Comparison of ENCODE assay signal across 21 cellular contexts in genomic region chr6:135281227-135281626, GRCh38.
A peak's percentile ranks its signal among the peaks of the same experiment; 100 is the strongest.
DNase-seq lines count a peak whose midpoint lies in the region; ATAC-seq and TF ChIP-seq lines count a peak whose summit lies in the region.
"Had no signal": no experiment of that assay in that cellular context is flagged by ENCODE, and none has a peak within 500 bp of the region (broad histone marks: within the 10 kb centered on the region; RNA-seq: fewer than 3 reads in every experiment).

No MANE protein-coding gene starts in this region.

- peak overlapping the region; percentile 32 for H3K9ac ChIP-seq in OCI-LY1 (ENCODE audit: low read length)

- H3K9me3 ChIP-seq in KOPT-K1 (ENCODE audit: insufficient read depth, low read length, poor library complexity, severe bottlenecking) (peaks cover 3% of the 10 kb centered on the region), OCI-LY1 (ENCODE audit: low read length) (no peaks in the 10 kb centered on the region), testis (no peaks in the 10 kb centered on the region), BE2C (no peaks in the 10 kb centered on the region)
- H3K9me3 ChIP-seq: breast epithelium, lower lobe of right lung had no signal

- H3K4me1 ChIP-seq in OCI-LY1 (ENCODE audit: insufficient read depth, low read length, severe bottlenecking) (peaks cover 42% of the 10 kb centered on the region), testis (no peaks in the 10 kb centered on the region), BE2C (no peaks in the 10 kb centered on the region)
- H3K4me1 ChIP-seq: breast epithelium had no signal

- DNase-seq in fibroblast of the aortic adventitia (ENCODE audit: low read depth) = peak; percentile 5
- DNase-seq in testis = peak; percentile 19
- no peak for DNase-seq in middle frontal gyrus (ENCODE audit: extremely low spot score, low spot score)
- DNase-seq in BE2C = no peak
- DNase-seq: activated CD4-positive, alpha-beta T cell treated with anti-CD3 and anti-CD28 coated beads, Interleukin-2, amount 50 U/mL, for 4 hours; activated naive CD8-positive, alpha-beta T cell treated with anti-CD3 and anti-CD28 coated beads, Interleukin-2, amount 10 ng/mL, durations not matched to agents 7 days and 5 days; CD4-positive, CD25-positive, alpha-beta regulatory T cell; DMS53; lower lobe of right lung; NCI-H2081; NCI-H524; nephron progenitor cell; stimulated activated naive B cell treated with anti-CD40 and anti-IgM and Interleukin-4, amounts not matched to agents 10 μg/mL and 1 μg/mL and 100 μg/mL, for 72 hours; trophoblast cell had no signal

- H3K36me3 ChIP-seq in KOPT-K1 (ENCODE audit: insufficient read depth, low read length) (no peaks in the 10 kb centered on the region), OCI-LY1 (ENCODE audit: insufficient read depth, low read length) (no peaks in the 10 kb centered on the region), testis (ENCODE audit: low read depth, missing control alignments) (no peaks in the 10 kb centered on the region), BE2C (no peaks in the 10 kb centered on the region)
- H3K36me3 ChIP-seq: breast epithelium, lower lobe of right lung had no signal

- H3K4me3 ChIP-seq in OCI-LY1 (ENCODE audit: low read depth, low read length, poor library complexity, severe bottlenecking) = no peak overlapping the region
- H3K4me3 ChIP-seq in fibroblast of the aortic adventitia (ENCODE audit: low read depth, low read length) = no peak overlapping the region
- H3K4me3 ChIP-seq in testis = no peak overlapping the region
- no peak overlapping the region for H3K4me3 ChIP-seq in BE2C (ENCODE audit: low read depth, low read length)
- H3K4me3 ChIP-seq: breast epithelium, lower lobe of right lung had no signal

- 90 to 94% methylated on average over 2 of the region's 2 CpGs for WGBS in testis, 2 donors

- ATAC-seq in HG03565 (IDR thresholded peaks at IDR 0.05; ENCODE audit: unreplicated experiment) = no peak
- ATAC-seq: HCT116, Panc1 had no signal

- intact Hi-C loops in testis (cut with DNase I; ENCODE audit: low total_unique reads) = no loop called here

- peak overlapping the region; percentile 5 for H3K27ac ChIP-seq in KOPT-K1 (ENCODE audit: low read depth, low read length, poor library complexity, severe bottlenecking)
- peak overlapping the region; percentile 67 for H3K27ac ChIP-seq in OCI-LY1 (ENCODE audit: low read depth, low read length, poor library complexity, severe bottlenecking)
- no peak overlapping the region for H3K27ac ChIP-seq in testis
- H3K27ac ChIP-seq: breast epithelium, epithelial cell of prostate, lower lobe of right lung had no signal

- TF ChIP-seq POLR2A in testis (IDR thresholded peaks at IDR 0.05) = no peak

- H3K27me3 ChIP-seq in OCI-LY1 (ENCODE audit: insufficient read depth, low read length) = no peaks in the 10 kb centered on the region
- no peaks in the 10 kb centered on the region for H3K27me3 ChIP-seq in testis
- no peaks in the 10 kb centered on the region for H3K27me3 ChIP-seq in BE2C
- H3K27me3 ChIP-seq: breast epithelium had no signal

- TF ChIP-seq CTCF in OCI-LY1 (IDR thresholded peaks at IDR 0.05; ENCODE audit: low read length) (no peak), fibroblast of the aortic adventitia (IDR thresholded peaks at IDR 0.05; ENCODE audit: insufficient read depth, low read length) (no peak), testis (IDR thresholded peaks at IDR 0.05) (no peak), BE2C (IDR thresholded peaks at IDR 0.05; ENCODE audit: low read depth, low read length) (no peak)

- no peaks in the 10 kb centered on the region for H3K79me2 ChIP-seq in OCI-LY1 (ENCODE audit: insufficient read depth, low read length)

- peak overlapping the region; percentile 53 for H3K4me2 ChIP-seq in OCI-LY1 (ENCODE audit: low read length)

- H4K20me1 ChIP-seq in OCI-LY1 (ENCODE audit: insufficient read depth, low read length) = no peaks in the 10 kb centered on the region

- H3F3A ChIP-seq in OCI-LY1 (ENCODE audit: insufficient read depth, low read length) = no peaks in the 10 kb centered on the region

- H2AFZ ChIP-seq in OCI-LY1 (ENCODE audit: low read length) = peak overlapping the region; percentile 50; the same call in 1 of the 2 replicates

- H3K9me2 ChIP-seq in OCI-LY1 (ENCODE audit: low read depth, low read length) = no peaks in the 10 kb centered on the region

Comparison
In these comparisons a context has a peak if more than half of its experiments do, and no peak if none do; other contexts are left out.
1. H3K27ac ChIP-seq: peak in KOPT-K1 (single experiment) and OCI-LY1 (single experiment); none in testis (0 of 2).
2. DNase-seq: peak in fibroblast of the aortic adventitia (single experiment) and testis (single experiment); none in middle frontal gyrus (single experiment) and BE2C (single experiment).